2 cellular contexts compared by ENCODE assay signal in the genomic region with DNA sequence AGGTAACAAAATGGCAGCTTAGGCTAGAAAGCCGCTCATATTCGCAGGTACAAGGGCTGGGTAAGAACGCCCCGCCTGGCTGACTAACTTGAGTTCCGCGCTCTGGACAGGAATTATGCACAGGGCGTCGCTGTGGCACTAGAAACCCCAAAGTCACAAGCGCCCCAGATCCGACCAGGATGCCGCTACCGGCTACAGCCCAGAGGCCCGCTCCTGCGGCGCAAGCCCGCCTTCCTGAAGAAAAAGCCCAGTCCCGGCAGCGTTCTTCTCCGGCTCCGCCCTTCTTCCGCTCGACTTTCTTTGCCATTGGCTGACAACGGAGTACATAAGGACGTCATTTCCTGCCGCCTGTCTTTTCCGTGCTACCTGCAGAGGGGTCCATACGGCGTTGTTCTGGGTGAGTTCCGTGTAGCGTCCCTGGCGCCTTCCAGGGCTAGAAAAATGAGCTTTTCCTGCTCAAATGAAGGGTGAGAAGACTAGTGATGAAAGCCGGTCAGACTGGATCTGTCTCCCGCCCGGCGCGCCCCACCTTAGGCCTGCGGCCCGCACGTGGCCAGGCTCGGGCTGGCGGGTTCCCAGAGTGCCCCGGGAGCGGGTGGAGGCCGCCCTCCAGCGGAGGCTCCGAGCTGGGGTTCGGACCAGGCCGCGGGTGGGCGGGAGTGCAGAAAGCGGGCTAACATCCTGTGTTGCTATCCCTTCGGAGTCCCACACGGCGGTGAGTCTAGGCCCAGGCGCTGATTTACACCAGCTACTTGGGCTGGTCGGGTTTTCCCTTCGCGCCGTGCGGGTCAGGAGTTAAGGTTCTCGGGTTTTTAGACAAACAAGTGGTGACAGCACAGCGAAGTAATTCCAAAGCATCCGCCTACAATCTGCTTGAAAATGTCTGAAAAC.
TF ChIP-seq lines count a peak whose summit lies in the region.

A gene (plus strand): TSS at position 353 of the 891 bp plus-strand sequence. CDS start 934 bp downstream, outside the sequence.

TF ChIP-seq in IMR-90, 13 proteins besides CTCF, POLR2A, EP300 and RAD21:
- TF ChIP-seq CHD1 (IDR thresholded peaks at IDR 0.05; ENCODE audit: low read depth, low read length) = peak; percentile 77; the same call in 1 of the 2 replicates
- TF ChIP-seq, protein P1, sequence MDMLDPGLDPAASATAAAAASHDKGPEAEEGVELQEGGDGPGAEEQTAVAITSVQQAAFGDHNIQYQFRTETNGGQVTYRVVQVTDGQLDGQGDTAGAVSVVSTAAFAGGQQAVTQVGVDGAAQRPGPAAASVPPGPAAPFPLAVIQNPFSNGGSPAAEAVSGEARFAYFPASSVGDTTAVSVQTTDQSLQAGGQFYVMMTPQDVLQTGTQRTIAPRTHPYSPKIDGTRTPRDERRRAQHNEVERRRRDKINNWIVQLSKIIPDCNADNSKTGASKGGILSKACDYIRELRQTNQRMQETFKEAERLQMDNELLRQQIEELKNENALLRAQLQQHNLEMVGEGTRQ (IDR thresholded peaks at IDR 0.05; ENCODE audit: low read depth, low read length) = peak; percentile 53; the same call in 1 of the 2 replicates
- no peak for TF ChIP-seq RFX5 (IDR thresholded peaks at IDR 0.05; ENCODE audit: low read depth, low read length)
- TF ChIP-seq MXI1 (IDR thresholded peaks at IDR 0.05; ENCODE audit: borderline replicate concordance, low read depth, low read length) = peak; percentile 92
- 0 out of 2 replicates have a peak, but pooled peaks have one; percentile 10 for TF ChIP-seq NFE2L2 (IDR thresholded peaks at IDR 0.05; ENCODE audit: low read depth, low read length)
- peak; percentile 24; the same call in 1 of the 2 replicates for TF ChIP-seq BHLHE40 (IDR thresholded peaks at IDR 0.05; ENCODE audit: low read depth, low read length)
- no peak for TF ChIP-seq CEBPB (IDR thresholded peaks at IDR 0.05; ENCODE audit: low read depth, low read length)
- TF ChIP-seq MAZ (IDR thresholded peaks at IDR 0.05; ENCODE audit: borderline replicate concordance, low read depth, low read length) = no peak

TF ChIP-seq in endothelial cell of umbilical vein, 7 proteins besides CTCF, POLR2A, EP300 and RAD21:
- TF ChIP-seq MYC (IDR thresholded peaks at IDR 0.05; ENCODE audit: low read depth, low read length) (peak; percentile 12), EZH2 (IDR thresholded peaks at IDR 0.05; ENCODE audit: borderline replicate concordance, low read depth, low read length, severe bottlenecking) (no peak), POLR2AphosphoS5 (IDR thresholded peaks at IDR 0.05; ENCODE audit: insufficient read depth, low read depth, low read length) (peak; percentile 98), GATA2 (IDR thresholded peaks at IDR 0.05; ENCODE audit: insufficient read depth, insufficient read length, low read depth, low read length) (no peak), FOS (IDR thresholded peaks at IDR 0.05; ENCODE audit: borderline replicate concordance, insufficient read depth, low read length) (no peak), JUN (IDR thresholded peaks at IDR 0.05; ENCODE audit: borderline replicate concordance, insufficient read depth, insufficient read length, low read depth) (no peak)
- TF ChIP-seq, protein P2, sequence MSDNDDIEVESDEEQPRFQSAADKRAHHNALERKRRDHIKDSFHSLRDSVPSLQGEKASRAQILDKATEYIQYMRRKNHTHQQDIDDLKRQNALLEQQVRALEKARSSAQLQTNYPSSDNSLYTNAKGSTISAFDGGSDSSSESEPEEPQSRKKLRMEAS (IDR thresholded peaks at IDR 0.05; ENCODE audit: insufficient read depth, insufficient read length) = peak; percentile 60
